In the genomic region with DNA sequence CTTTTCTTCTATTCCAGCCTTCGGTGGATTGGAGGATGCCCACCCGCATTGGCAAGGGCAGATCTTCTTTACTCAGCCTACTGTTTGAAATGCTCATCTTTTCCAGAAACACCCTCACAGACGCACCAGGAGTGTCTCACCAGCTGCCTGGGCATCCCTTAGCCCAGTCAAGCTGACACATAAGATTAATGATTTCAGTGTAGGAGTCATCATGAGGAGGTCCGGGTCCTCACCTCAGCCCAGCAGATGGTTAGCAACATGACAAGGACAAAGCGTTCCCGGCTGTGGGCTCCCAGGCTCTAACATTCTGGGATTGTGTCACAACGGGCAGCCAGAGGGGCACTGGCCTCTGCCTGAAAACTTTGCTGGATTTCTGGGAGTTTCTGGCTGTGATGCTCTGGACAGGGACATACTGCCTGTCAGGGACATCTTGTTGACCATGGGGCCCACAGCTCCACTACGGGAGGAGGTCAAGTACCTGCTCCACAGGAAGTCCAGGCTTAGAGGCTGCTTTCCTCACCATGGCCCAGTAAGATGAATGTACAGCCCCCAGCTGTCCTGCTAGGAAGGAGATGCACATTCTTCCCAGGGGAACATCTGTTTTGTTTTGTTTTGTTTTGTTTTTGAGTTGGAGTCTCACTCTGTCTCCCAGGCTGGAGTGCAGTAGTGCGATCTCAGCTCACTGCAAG, we compare ENCODE assay signal across 23 cellular contexts.
"Had no signal": no experiment of that assay in that cellular context is flagged by ENCODE, and none has a peak within 500 bp of the region (broad histone marks: within the 10 kb centered on the region; RNA-seq: fewer than 3 reads in every experiment).

No MANE protein-coding gene starts in this region.

- H3K27ac Mint-ChIP-seq: activated B cell treated with CpG ODN at 0.5 μM for 24 hours; activated naive CD4-positive, alpha-beta T cell treated with anti-CD3 and anti-CD28 coated beads, Interleukin-2, amount 50 U/mL, for 24 hours; natural killer cell; type B pancreatic cell had no signal

- H3K27me3 Mint-ChIP-seq: activated naive CD4-positive, alpha-beta T cell treated with anti-CD3 and anti-CD28 coated beads, Interleukin-2, amount 50 U/mL, for 24 hours had no signal

- H3K4me1 ChIP-seq: esophagus squamous epithelium, gastroesophageal sphincter, pancreas, psoas muscle, vagina had no signal

- H3K4me3 ChIP-seq: dorsolateral prefrontal cortex, esophagus squamous epithelium, gastroesophageal sphincter, pancreas, psoas muscle, thoracic aorta, vagina had no signal

- H3K9me3 Mint-ChIP-seq: activated B cell treated with CpG ODN at 0.5 μM for 24 hours; activated naive CD4-positive, alpha-beta T cell treated with anti-CD3 and anti-CD28 coated beads, Interleukin-2, amount 50 U/mL, for 24 hours; natural killer cell; type B pancreatic cell had no signal

- H3K27ac ChIP-seq: dorsolateral prefrontal cortex, esophagus squamous epithelium, gastroesophageal sphincter, pancreas, psoas muscle, thoracic aorta, vagina had no signal

- H3K4me3 Mint-ChIP-seq: activated B cell treated with CpG ODN at 0.5 μM for 24 hours; activated naive CD4-positive, alpha-beta T cell treated with anti-CD3 and anti-CD28 coated beads, Interleukin-2, amount 50 U/mL, for 24 hours; natural killer cell; type B pancreatic cell had no signal

- H3K36me3 ChIP-seq: esophagus squamous epithelium, gastroesophageal sphincter, pancreas, thoracic aorta, vagina had no signal

- H3K9me3 ChIP-seq: esophagus squamous epithelium, gastroesophageal sphincter, pancreas, psoas muscle, thoracic aorta, vagina had no signal

- H3K27me3 ChIP-seq: pancreas, vagina had no signal

- H3K4me1 Mint-ChIP-seq: activated B cell treated with CpG ODN at 0.5 μM for 24 hours, natural killer cell had no signal

- H3K36me3 Mint-ChIP-seq: activated naive CD4-positive, alpha-beta T cell treated with anti-CD3 and anti-CD28 coated beads, Interleukin-2, amount 50 U/mL, for 24 hours; natural killer cell; type B pancreatic cell had no signal

- DNase-seq: activated B cell treated with CpG ODN at 0.5 μM for 24 hours; activated CD4-positive, alpha-beta T cell treated with anti-CD3 and anti-CD28 coated beads, Interleukin-2, amount 50 U/mL, for 1 hour; activated gamma-delta T cell; activated T-cell treated with anti-CD3 and anti-CD28 coated beads for 4 hours; central memory CD4-positive, alpha-beta T cell; dorsolateral prefrontal cortex; esophagus squamous epithelium; hypothalamus; left ventricle myocardium superior; mammary epithelial cell; midbrain; natural killer cell; pancreas; right cardiac atrium; stimulated activated CD4-positive, alpha-beta T cell treated with anti-CD3 and anti-CD28 coated beads, Interleukin-4, amount 100 ng/mL, for 24 hours; stimulated activated naive CD4-positive, alpha-beta T cell treated with Interleukin-2 at 50 U/mL for 16 hours; T1000 had no signal
